In the genomic region with DNA sequence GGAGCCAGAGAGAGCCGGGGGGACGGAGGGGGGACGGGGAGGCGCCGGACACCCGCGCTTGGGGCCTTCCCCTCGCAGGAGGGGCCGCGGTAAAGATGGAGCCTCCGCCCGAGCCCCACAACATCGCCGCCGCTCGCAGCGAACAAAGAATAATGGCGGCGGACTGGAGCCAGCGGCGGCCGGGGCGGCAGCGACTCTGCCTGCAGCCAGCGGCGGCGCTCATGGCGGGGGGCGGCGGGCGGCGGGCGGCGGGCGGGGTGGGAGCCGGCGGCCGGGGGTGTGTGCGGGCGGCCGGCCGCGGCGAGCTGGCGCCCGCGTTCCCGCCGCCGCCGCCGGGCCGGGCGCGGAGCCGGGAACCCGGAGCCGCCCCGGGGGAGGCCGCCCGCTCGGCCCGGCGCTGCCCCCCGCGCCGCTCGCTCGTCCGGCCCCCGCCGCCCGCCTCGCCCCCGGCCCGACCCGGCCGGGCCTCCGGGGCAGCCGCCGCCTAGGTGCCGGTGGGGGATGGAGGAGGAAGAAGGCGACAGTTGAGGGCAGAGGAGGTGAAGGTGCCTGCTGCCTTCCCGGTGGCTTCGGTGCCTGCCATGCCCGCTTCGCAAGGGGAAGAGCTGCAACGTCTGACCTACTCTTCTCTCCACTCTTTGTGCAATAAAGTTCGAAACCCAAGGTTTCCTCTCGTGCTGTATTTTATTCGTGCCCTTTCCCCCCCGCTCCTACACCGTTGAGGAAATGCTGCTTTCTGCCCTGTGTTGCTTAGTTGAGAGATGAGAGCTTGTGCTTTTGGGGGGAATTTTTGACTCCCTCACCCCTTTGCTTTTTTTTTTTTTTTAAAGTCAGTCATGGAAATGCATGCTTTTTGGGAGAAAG, we compare ENCODE assay signal across 1 cellular context.
TF ChIP-seq lines count a peak whose summit lies in the region.

No MANE protein-coding gene starts in this region.

TF ChIP-seq in GM12878, 131 proteins besides CTCF, POLR2A, EP300 and RAD21 (continued from another document):
- TF ChIP-seq, protein P1, sequence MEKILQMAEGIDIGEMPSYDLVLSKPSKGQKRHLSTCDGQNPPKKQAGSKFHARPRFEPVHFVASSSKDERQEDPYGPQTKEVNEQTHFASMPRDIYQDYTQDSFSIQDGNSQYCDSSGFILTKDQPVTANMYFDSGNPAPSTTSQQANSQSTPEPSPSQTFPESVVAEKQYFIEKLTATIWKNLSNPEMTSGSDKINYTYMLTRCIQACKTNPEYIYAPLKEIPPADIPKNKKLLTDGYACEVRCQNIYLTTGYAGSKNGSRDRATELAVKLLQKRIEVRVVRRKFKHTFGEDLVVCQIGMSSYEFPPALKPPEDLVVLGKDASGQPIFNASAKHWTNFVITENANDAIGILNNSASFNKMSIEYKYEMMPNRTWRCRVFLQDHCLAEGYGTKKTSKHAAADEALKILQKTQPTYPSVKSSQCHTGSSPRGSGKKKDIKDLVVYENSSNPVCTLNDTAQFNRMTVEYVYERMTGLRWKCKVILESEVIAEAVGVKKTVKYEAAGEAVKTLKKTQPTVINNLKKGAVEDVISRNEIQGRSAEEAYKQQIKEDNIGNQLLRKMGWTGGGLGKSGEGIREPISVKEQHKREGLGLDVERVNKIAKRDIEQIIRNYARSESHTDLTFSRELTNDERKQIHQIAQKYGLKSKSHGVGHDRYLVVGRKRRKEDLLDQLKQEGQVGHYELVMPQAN (conservative IDR thresholded peaks at IDR 0.05): no peak; the same call in 1 of the 2 replicates
- TF ChIP-seq POLR2AphosphoS2 (IDR thresholded peaks at IDR 0.05; ENCODE audit: low read depth, low read length) (no peak), IKZF1 (conservative IDR thresholded peaks at IDR 0.05) (peak; percentile 15; the same call in 1 of the 2 replicates), TAF1 (IDR thresholded peaks at IDR 0.05; ENCODE audit: borderline replicate concordance, low read depth, low read length) (peak; percentile 15; the same call in 1 of the 2 replicates), HDAC6 (IDR thresholded peaks at IDR 0.05; ENCODE audit: unreplicated experiment) (no peak), ZNF24 (IDR thresholded peaks at IDR 0.05) (no peak), POLR2AphosphoS5 (IDR thresholded peaks at IDR 0.05; ENCODE audit: low read length) (peak; percentile 59; the same call in 1 of the 2 replicates)
- TF ChIP-seq, protein P2, sequence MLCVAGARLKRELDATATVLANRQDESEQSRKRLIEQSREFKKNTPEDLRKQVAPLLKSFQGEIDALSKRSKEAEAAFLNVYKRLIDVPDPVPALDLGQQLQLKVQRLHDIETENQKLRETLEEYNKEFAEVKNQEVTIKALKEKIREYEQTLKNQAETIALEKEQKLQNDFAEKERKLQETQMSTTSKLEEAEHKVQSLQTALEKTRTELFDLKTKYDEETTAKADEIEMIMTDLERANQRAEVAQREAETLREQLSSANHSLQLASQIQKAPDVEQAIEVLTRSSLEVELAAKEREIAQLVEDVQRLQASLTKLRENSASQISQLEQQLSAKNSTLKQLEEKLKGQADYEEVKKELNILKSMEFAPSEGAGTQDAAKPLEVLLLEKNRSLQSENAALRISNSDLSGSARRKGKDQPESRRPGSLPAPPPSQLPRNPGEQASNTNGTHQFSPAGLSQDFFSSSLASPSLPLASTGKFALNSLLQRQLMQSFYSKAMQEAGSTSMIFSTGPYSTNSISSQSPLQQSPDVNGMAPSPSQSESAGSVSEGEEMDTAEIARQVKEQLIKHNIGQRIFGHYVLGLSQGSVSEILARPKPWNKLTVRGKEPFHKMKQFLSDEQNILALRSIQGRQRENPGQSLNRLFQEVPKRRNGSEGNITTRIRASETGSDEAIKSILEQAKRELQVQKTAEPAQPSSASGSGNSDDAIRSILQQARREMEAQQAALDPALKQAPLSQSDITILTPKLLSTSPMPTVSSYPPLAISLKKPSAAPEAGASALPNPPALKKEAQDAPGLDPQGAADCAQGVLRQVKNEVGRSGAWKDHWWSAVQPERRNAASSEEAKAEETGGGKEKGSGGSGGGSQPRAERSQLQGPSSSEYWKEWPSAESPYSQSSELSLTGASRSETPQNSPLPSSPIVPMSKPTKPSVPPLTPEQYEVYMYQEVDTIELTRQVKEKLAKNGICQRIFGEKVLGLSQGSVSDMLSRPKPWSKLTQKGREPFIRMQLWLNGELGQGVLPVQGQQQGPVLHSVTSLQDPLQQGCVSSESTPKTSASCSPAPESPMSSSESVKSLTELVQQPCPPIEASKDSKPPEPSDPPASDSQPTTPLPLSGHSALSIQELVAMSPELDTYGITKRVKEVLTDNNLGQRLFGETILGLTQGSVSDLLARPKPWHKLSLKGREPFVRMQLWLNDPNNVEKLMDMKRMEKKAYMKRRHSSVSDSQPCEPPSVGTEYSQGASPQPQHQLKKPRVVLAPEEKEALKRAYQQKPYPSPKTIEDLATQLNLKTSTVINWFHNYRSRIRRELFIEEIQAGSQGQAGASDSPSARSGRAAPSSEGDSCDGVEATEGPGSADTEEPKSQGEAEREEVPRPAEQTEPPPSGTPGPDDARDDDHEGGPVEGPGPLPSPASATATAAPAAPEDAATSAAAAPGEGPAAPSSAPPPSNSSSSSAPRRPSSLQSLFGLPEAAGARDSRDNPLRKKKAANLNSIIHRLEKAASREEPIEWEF (IDR thresholded peaks at IDR 0.05; ENCODE audit: insufficient replicate concordance, low read depth, low read length): no peak
- TF ChIP-seq, protein P3, sequence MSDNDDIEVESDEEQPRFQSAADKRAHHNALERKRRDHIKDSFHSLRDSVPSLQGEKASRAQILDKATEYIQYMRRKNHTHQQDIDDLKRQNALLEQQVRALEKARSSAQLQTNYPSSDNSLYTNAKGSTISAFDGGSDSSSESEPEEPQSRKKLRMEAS (IDR thresholded peaks at IDR 0.05; ENCODE audit: low read depth, low read length): no peak; the same call in 1 of the 2 replicates
- TF ChIP-seq, protein P4, sequence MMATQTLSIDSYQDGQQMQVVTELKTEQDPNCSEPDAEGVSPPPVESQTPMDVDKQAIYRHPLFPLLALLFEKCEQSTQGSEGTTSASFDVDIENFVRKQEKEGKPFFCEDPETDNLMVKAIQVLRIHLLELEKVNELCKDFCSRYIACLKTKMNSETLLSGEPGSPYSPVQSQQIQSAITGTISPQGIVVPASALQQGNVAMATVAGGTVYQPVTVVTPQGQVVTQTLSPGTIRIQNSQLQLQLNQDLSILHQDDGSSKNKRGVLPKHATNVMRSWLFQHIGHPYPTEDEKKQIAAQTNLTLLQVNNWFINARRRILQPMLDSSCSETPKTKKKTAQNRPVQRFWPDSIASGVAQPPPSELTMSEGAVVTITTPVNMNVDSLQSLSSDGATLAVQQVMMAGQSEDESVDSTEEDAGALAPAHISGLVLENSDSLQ (IDR thresholded peaks at IDR 0.05): no peak
- TF ChIP-seq, protein P5, sequence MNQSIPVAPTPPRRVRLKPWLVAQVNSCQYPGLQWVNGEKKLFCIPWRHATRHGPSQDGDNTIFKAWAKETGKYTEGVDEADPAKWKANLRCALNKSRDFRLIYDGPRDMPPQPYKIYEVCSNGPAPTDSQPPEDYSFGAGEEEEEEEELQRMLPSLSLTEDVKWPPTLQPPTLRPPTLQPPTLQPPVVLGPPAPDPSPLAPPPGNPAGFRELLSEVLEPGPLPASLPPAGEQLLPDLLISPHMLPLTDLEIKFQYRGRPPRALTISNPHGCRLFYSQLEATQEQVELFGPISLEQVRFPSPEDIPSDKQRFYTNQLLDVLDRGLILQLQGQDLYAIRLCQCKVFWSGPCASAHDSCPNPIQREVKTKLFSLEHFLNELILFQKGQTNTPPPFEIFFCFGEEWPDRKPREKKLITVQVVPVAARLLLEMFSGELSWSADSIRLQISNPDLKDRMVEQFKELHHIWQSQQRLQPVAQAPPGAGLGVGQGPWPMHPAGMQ (IDR thresholded peaks at IDR 0.05; ENCODE audit: borderline replicate concordance): no peak
- TF ChIP-seq, protein P6, sequence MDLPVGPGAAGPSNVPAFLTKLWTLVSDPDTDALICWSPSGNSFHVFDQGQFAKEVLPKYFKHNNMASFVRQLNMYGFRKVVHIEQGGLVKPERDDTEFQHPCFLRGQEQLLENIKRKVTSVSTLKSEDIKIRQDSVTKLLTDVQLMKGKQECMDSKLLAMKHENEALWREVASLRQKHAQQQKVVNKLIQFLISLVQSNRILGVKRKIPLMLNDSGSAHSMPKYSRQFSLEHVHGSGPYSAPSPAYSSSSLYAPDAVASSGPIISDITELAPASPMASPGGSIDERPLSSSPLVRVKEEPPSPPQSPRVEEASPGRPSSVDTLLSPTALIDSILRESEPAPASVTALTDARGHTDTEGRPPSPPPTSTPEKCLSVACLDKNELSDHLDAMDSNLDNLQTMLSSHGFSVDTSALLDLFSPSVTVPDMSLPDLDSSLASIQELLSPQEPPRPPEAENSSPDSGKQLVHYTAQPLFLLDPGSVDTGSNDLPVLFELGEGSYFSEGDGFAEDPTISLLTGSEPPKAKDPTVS (IDR thresholded peaks at IDR 0.05; ENCODE audit: low read depth, low read length): no peak
- TF ChIP-seq, protein P7, sequence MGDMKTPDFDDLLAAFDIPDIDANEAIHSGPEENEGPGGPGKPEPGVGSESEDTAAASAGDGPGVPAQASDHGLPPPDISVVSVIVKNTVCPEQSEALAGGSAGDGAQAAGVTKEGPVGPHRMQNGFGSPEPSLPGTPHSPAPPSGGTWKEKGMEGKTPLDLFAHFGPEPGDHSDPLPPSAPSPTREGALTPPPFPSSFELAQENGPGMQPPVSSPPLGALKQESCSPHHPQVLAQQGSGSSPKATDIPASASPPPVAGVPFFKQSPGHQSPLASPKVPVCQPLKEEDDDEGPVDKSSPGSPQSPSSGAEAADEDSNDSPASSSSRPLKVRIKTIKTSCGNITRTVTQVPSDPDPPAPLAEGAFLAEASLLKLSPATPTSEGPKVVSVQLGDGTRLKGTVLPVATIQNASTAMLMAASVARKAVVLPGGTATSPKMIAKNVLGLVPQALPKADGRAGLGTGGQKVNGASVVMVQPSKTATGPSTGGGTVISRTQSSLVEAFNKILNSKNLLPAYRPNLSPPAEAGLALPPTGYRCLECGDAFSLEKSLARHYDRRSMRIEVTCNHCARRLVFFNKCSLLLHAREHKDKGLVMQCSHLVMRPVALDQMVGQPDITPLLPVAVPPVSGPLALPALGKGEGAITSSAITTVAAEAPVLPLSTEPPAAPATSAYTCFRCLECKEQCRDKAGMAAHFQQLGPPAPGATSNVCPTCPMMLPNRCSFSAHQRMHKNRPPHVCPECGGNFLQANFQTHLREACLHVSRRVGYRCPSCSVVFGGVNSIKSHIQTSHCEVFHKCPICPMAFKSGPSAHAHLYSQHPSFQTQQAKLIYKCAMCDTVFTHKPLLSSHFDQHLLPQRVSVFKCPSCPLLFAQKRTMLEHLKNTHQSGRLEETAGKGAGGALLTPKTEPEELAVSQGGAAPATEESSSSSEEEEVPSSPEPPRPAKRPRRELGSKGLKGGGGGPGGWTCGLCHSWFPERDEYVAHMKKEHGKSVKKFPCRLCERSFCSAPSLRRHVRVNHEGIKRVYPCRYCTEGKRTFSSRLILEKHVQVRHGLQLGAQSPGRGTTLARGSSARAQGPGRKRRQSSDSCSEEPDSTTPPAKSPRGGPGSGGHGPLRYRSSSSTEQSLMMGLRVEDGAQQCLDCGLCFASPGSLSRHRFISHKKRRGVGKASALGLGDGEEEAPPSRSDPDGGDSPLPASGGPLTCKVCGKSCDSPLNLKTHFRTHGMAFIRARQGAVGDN (IDR thresholded peaks at IDR 0.05): peak; percentile 25; the same call in 1 of the 2 replicates
TF ChIP-seq in GM12878: peak in this region for 24.
